Comparison of ENCODE assay signal across 29 cellular contexts in genomic region chr7:71430246-71430645, GRCh38.
"Had no signal": no experiment of that assay in that cellular context is flagged by ENCODE, and none has a peak within 500 bp of the region (broad histone marks: within the 10 kb centered on the region; RNA-seq: fewer than 3 reads in every experiment).

No MANE protein-coding gene starts in this region.

- H3K4me1 ChIP-seq: lower lobe of right lung, pancreas, prostate gland, stomach, testis, thyroid gland, transverse colon, upper lobe of left lung had no signal

- H3K4me3 Mint-ChIP-seq: naive thymus-derived CD8-positive, alpha-beta T cell; nephron; neural crest cell; stimulated activated naive B cell treated with anti-CD40 and anti-IgM and Interleukin-4, amounts not matched to agents 10 μg/mL and 1 μg/mL and 100 μg/mL, for 72 hours had no signal

- H3K36me3 Mint-ChIP-seq: naive thymus-derived CD8-positive, alpha-beta T cell; stimulated activated naive B cell treated with anti-CD40 and anti-IgM and Interleukin-4, amounts not matched to agents 10 μg/mL and 1 μg/mL and 100 μg/mL, for 72 hours had no signal

- H3K27ac Mint-ChIP-seq: naive thymus-derived CD8-positive, alpha-beta T cell; nephron; stimulated activated naive B cell treated with anti-CD40 and anti-IgM and Interleukin-4, amounts not matched to agents 10 μg/mL and 1 μg/mL and 100 μg/mL, for 72 hours had no signal

- H3K4me3 ChIP-seq: lower lobe of right lung, pancreas, prostate gland, skin epidermis, stomach, testis, thyroid gland, transverse colon, upper lobe of left lung had no signal

- H3K4me1 Mint-ChIP-seq: naive thymus-derived CD8-positive, alpha-beta T cell; stimulated activated naive B cell treated with anti-CD40 and anti-IgM and Interleukin-4, amounts not matched to agents 10 μg/mL and 1 μg/mL and 100 μg/mL, for 72 hours had no signal

- H3K27me3 ChIP-seq: pancreas, stomach, testis, thyroid gland, transverse colon, upper lobe of left lung had no signal

- H3K27ac ChIP-seq: lower lobe of right lung, pancreas, prostate gland, skin epidermis, stomach, testis, thyroid gland, transverse colon, upper lobe of left lung had no signal

- H3K9me3 Mint-ChIP-seq: nephron had no signal

- H3K36me3 ChIP-seq: lower lobe of right lung, pancreas, prostate gland, stomach, thyroid gland, transverse colon, upper lobe of left lung had no signal

- ATAC-seq: left cardiac atrium; left lobe of liver; left ventricle myocardium superior; lower lobe of right lung; naive thymus-derived CD8-positive, alpha-beta T cell; pancreas; right cardiac atrium; sciatic nerve; stimulated activated naive B cell treated with anti-CD40 and anti-IgM and Interleukin-4, amounts not matched to agents 10 μg/mL and 1 μg/mL and 100 μg/mL, for 72 hours; stimulated activated naive CD8-positive, alpha-beta T cell treated with anti-CD3 and anti-CD28 coated beads, Interleukin-15, Interleukin-2, amounts not matched to agents 100 U/mL and 50 U/mL, for 24 hours had no signal

- DNase-seq: kidney glomerular epithelial cell; left cardiac atrium; left ventricle myocardium superior; lower lobe of right lung; mammary epithelial cell; mesenchymal stem cell; naive thymus-derived CD8-positive, alpha-beta T cell; nucleus accumbens; pancreas; posterior cingulate gyrus; retina; right cardiac atrium; stimulated activated CD4-positive, alpha-beta T cell treated with anti-CD3 and anti-CD28 coated beads, Interleukin-12 subunit alpha, Interleukin-12 subunit beta, amount 100 ng/mL, for 4 hours; stimulated activated CD4-positive, alpha-beta T cell treated with anti-CD3 and anti-CD28 coated beads, Interleukin-15, amount 100 ng/mL, for 24 hours; stimulated activated CD4-positive, alpha-beta T cell treated with anti-CD3 and anti-CD28 coated beads, Interleukin-2, amount 100 ng/mL, for 24 hours; stimulated activated CD4-positive, alpha-beta T cell treated with anti-CD3 and anti-CD28 coated beads, Interleukin-4, amount 100 ng/mL, for 1 hour; stimulated activated naive B cell treated with anti-CD40 and anti-IgM and Interleukin-4, amounts not matched to agents 10 μg/mL and 1 μg/mL and 100 μg/mL, for 72 hours; stimulated activated naive CD8-positive, alpha-beta T cell treated with anti-CD3 and anti-CD28 coated beads, Interleukin-15, Interleukin-2, amounts not matched to agents 100 U/mL and 50 U/mL, for 24 hours; stomach; testis; thyroid gland; transverse colon; upper lobe of left lung had no signal

- H3K27me3 Mint-ChIP-seq: stimulated activated naive B cell treated with anti-CD40 and anti-IgM and Interleukin-4, amounts not matched to agents 10 μg/mL and 1 μg/mL and 100 μg/mL, for 72 hours had no signal

- H3K9me3 ChIP-seq: lower lobe of right lung, pancreas, prostate gland, testis, thyroid gland, transverse colon, upper lobe of left lung had no signal
